9 cellular contexts compared by ENCODE assay signal in genomic region chr9:134301387-134302129, GRCh38.
DNase-seq lines count a peak whose midpoint lies in the region; ATAC-seq and TF ChIP-seq lines count a peak whose summit lies in the region.
"Had no signal": no experiment of that assay in that cellular context is flagged by ENCODE, and none has a peak within 500 bp of the region (broad histone marks: within the 10 kb centered on the region; RNA-seq: fewer than 3 reads in every experiment).

No MANE protein-coding gene starts in this region.

- H3K4me3 Mint-ChIP-seq in activated naive CD8-positive, alpha-beta T cell treated with anti-CD3 and anti-CD28 coated beads, Interleukin-2, amount 50 U/mL, for 24 hours = no peak overlapping the region
- H3K4me3 Mint-ChIP-seq: activated naive CD8-positive, alpha-beta T cell had no signal

- H3K4me1 Mint-ChIP-seq in activated naive CD8-positive, alpha-beta T cell treated with anti-CD3 and anti-CD28 coated beads, Interleukin-2, amount 50 U/mL, for 24 hours = peaks cover 13% of the 10 kb centered on the region

- H3K27me3 ChIP-seq in KMS-11 (ENCODE audit: insufficient read depth, low read depth) = no peaks in the 10 kb centered on the region; the same call in 1 of the 2 replicates

- H3K9me3 Mint-ChIP-seq in activated naive CD8-positive, alpha-beta T cell treated with anti-CD3 and anti-CD28 coated beads, Interleukin-2, amount 50 U/mL, for 24 hours = no peaks in the 10 kb centered on the region

- ATAC-seq in GM18909 (IDR thresholded peaks at IDR 0.05; ENCODE audit: poor library complexity, unreplicated experiment) (peak; percentile 65), HG02759 (IDR thresholded peaks at IDR 0.05; ENCODE audit: unreplicated experiment) (no peak), HG03196 (IDR thresholded peaks at IDR 0.05; ENCODE audit: unreplicated experiment) (no peak), GM19467 (IDR thresholded peaks at IDR 0.05; ENCODE audit: unreplicated experiment) (no peak)
- ATAC-seq in activated naive CD8-positive, alpha-beta T cell treated with anti-CD3 and anti-CD28 coated beads, Interleukin-2, amount 50 U/mL, for 24 hours = peak; percentile 98

- H3K4me3 ChIP-seq in KMS-11 (IDR thresholded peaks at IDR 0.05; ENCODE audit: insufficient read depth, low read depth, low read length) = no peak overlapping the region

- H3K36me3 ChIP-seq in KMS-11 (ENCODE audit: insufficient read depth) = no peaks in the 10 kb centered on the region

- peak overlapping the region; percentile 57 for H3K27ac Mint-ChIP-seq in activated naive CD8-positive, alpha-beta T cell treated with anti-CD3 and anti-CD28 coated beads, Interleukin-2, amount 50 U/mL, for 24 hours
- H3K27ac Mint-ChIP-seq: activated naive CD8-positive, alpha-beta T cell had no signal

- H4K20me1 ChIP-seq in KMS-11 (ENCODE audit: insufficient read depth) = no peaks in the 10 kb centered on the region

- H2AFZ ChIP-seq in KMS-11 (ENCODE audit: low read depth) = no peak overlapping the region

- H3K27me3 Mint-ChIP-seq in activated naive CD8-positive, alpha-beta T cell treated with anti-CD3 and anti-CD28 coated beads, Interleukin-2, amount 50 U/mL, for 24 hours = peaks cover 8% of the 10 kb centered on the region

- DNase-seq in activated naive CD8-positive, alpha-beta T cell treated with anti-CD3 and anti-CD28 coated beads, Interleukin-2, amount 50 U/mL, for 24 hours = peak; percentile 65
- DNase-seq in stimulated activated CD4-positive, alpha-beta T cell treated with anti-CD3 and anti-CD28 coated beads, TNF-alpha, amount 100 ng/mL, for 24 hours (ENCODE audit: low read depth in 3 of 3) = peak in 2 of 3 experiments; percentile 22 to 54
- no peak for DNase-seq in NCI-H510A treated with DMSO at 0.1 percent for 48 hours (lab: John Stamatoyannopoulos, UW)

- H3K9ac ChIP-seq in KMS-11 = no peak overlapping the region; the same call in 1 of the 2 replicates

- H3K27ac ChIP-seq in KMS-11 = peak overlapping the region; percentile 37; the same call in 1 of the 2 replicates

- H3K36me3 Mint-ChIP-seq in activated naive CD8-positive, alpha-beta T cell treated with anti-CD3 and anti-CD28 coated beads, Interleukin-2, amount 50 U/mL, for 24 hours (ENCODE audit: low read depth) = no peaks in the 10 kb centered on the region
- H3K36me3 Mint-ChIP-seq: activated naive CD8-positive, alpha-beta T cell had no signal

- H3K79me2 ChIP-seq in KMS-11 (ENCODE audit: insufficient read depth, low read depth) = no peaks in the 10 kb centered on the region

- H3K4me2 ChIP-seq in KMS-11 = peak overlapping the region; percentile 76

- peaks cover 24% of the 10 kb centered on the region for H3K4me1 ChIP-seq in KMS-11 (ENCODE audit: low read depth, poor library complexity, severe bottlenecking)

- TF ChIP-seq CTCF in KMS-11 (conservative IDR thresholded peaks at IDR 0.05; ENCODE audit: low read depth, low read length) = no peak

Comparison
In these comparisons a context has a peak if more than half of its experiments do, and no peak if none do; other contexts are left out.
1. ATAC-seq: peak in GM18909 (single experiment) and activated naive CD8-positive, alpha-beta T cell treated with anti-CD3 and anti-CD28 coated beads, Interleukin-2, amount 50 U/mL, for 24 hours (single experiment); none in HG02759 (single experiment), HG03196 (single experiment) and GM19467 (single experiment).